Comparison of ENCODE assay signal across 34 cellular contexts in genomic region chr13:91456837-91457236, GRCh38. TPM values are rescaled to one million over a fixed set of nuclear protein-coding genes. Genes with fewer than 3 reads are reported as not detected.
"Had no signal": no experiment of that assay in that cellular context is flagged by ENCODE, and none has a peak within 500 bp of the region (broad histone marks: within the 10 kb centered on the region; RNA-seq: fewer than 3 reads in every experiment).

No MANE protein-coding gene starts in this region.

- H3K4me3 ChIP-seq: adrenal gland, ascending aorta, body of pancreas, breast epithelium, cardiac muscle cell had no signal

- H3K36me3 ChIP-seq: adrenal gland, ascending aorta, brain microvascular endothelial cell, breast epithelium, cardiac muscle cell had no signal

- H3K9me3 ChIP-seq: adrenal gland, ascending aorta, body of pancreas, breast epithelium had no signal

- DNase-seq: activated effector memory CD4-positive, alpha-beta T cell treated with anti-CD3 and anti-CD28 coated beads, Interleukin-2, amount 50 U/mL, for 16 hours; activated effector memory CD4-positive, alpha-beta T cell treated with Interleukin-2 at 50 U/mL for 16 hours; activated gamma-delta T cell; activated gamma-delta T cell treated with Interleukin-2 at 50 U/mL for 16 hours; activated naive CD4-positive, alpha-beta T cell; activated naive CD4-positive, alpha-beta T cell treated with anti-CD3 and anti-CD28 coated beads for 36 hours; activated naive CD4-positive, alpha-beta T cell treated with anti-CD3 and anti-CD28 coated beads, Interleukin-2, amount 10 ng/mL, durations not matched to agents 7 days and 5 days; activated naive CD4-positive, alpha-beta T cell treated with anti-CD3 and anti-CD28 coated beads, Interleukin-2, amount 50 U/mL, for 16 hours; activated naive CD4-positive, alpha-beta T cell treated with Interleukin-2 at 50 U/mL for 16 hours; activated naive CD8-positive, alpha-beta T cell treated with anti-CD3 and anti-CD28 coated beads for 36 hours; activated naive CD8-positive, alpha-beta T cell treated with anti-CD3 and anti-CD28 coated beads, Interleukin-2, amount 10 ng/mL, durations not matched to agents 7 days and 5 days; activated naive CD8-positive, alpha-beta T cell treated with anti-CD3 and anti-CD28 coated beads, Interleukin-2, amount 50 U/mL, for 24 hours; activated T-cell treated with anti-CD3 and anti-CD28 coated beads, Interleukin-2, amount 50 U/mL, for 24 hours; activated T-cell treated with anti-CD3 and anti-CD28 coated beads, Interleukin-2, amount 50 U/mL, for 4 hours; activated T-cell treated with anti-CD3 and anti-CD28 coated beads, Interleukin-2, amount 50 U/mL, for 48 hours; activated T-cell treated with anti-CD3 and anti-CD28 coated beads, Interleukin-2, amount 50 U/mL, for 72 hours; adrenal gland; amniotic stem cell; amygdala; anterior cingulate cortex; aorta; body of pancreas; brain microvascular endothelial cell; caudate nucleus; central memory CD4-positive, alpha-beta T cell; cerebellar nuclear complex had no signal

- FAIRE-seq: astrocyte, bronchial epithelial cell had no signal

- ATAC-seq: activated naive CD4-positive, alpha-beta T cell treated with anti-CD3 and anti-CD28 coated beads, Interleukin-2, amount 50 U/mL, for 72 hours; activated naive CD8-positive, alpha-beta T cell treated with anti-CD3 and anti-CD28 coated beads, Interleukin-2, amount 50 U/mL, for 24 hours; activated T-cell treated with anti-CD3 and anti-CD28 coated beads, Interleukin-2, amount 50 U/mL, for 4 hours; activated T-cell treated with anti-CD3 and anti-CD28 coated beads, Interleukin-2, amount 50 U/mL, for 72 hours; activated T-helper 17 cell treated with anti-CD3 and anti-CD28 coated beads, Interleukin-2, amount 50 U/mL, for 72 hours; body of pancreas had no signal

- H3K4me1 ChIP-seq: adrenal gland, ascending aorta, body of pancreas, breast epithelium had no signal

- H3K27ac ChIP-seq: adrenal gland, ascending aorta, body of pancreas, brain microvascular endothelial cell, breast epithelium, cardiac muscle cell had no signal

- H3K27me3 ChIP-seq: ascending aorta, body of pancreas, brain microvascular endothelial cell, breast epithelium, cardiac muscle cell had no signal

RNA-seq across cellular contexts. Expression of gene GPC5, which starts 58.4 kb away (rescaled TPM):
- total RNA-seq: activated T-helper 1 cell treated with anti-CD3 and anti-CD28 coated beads, Interleukin-12 subunit alpha, Interleukin-12 subunit beta, Interleukin-2, Interleukin-4 antibody, amounts not matched to agents 30 ng/mL and 10 ng/mL and 1 ng/mL, durations not matched to agents 14 hours and 24 hours and 36 hours; ascending aorta; body of pancreas had no signal
- polyA plus RNA-seq: aorta had no signal
